Comparison of ENCODE assay signal across 1 cellular context in genomic region chr2:181399046-181399445, GRCh38.
TF ChIP-seq lines count a peak whose summit lies in the region.

No MANE protein-coding gene starts in this region.

TF ChIP-seq in SK-N-SH, 30 proteins besides CTCF, POLR2A, EP300 and RAD21:
- TF ChIP-seq REST (IDR thresholded peaks at IDR 0.05; ENCODE audit: low read depth, low read length) (no peak), YY1 (IDR thresholded peaks at IDR 0.05; ENCODE audit: low read depth) (no peak), RXRA (IDR thresholded peaks at IDR 0.05; ENCODE audit: borderline replicate concordance, low read depth) (no peak), MAX (IDR thresholded peaks at IDR 0.05; ENCODE audit: low read depth) (no peak), TAF1 (IDR thresholded peaks at IDR 0.05; ENCODE audit: borderline replicate concordance, low read depth, low read length) (no peak), FOXJ3 (CRISPR knock-in tag; IDR thresholded peaks at IDR 0.05) (no peak), MXI1 (IDR thresholded peaks at IDR 0.05; ENCODE audit: low read depth, low read length) (no peak), GABPA (IDR thresholded peaks at IDR 0.05; ENCODE audit: low read depth) (no peak), ELF1 (IDR thresholded peaks at IDR 0.05) (no peak), USF2 (IDR thresholded peaks at IDR 0.05; ENCODE audit: borderline replicate concordance, low read depth, low read length) (no peak), SIN3A (IDR thresholded peaks at IDR 0.05; ENCODE audit: borderline replicate concordance, low read depth, low read length) (no peak), PBX3 (IDR thresholded peaks at IDR 0.05) (no peak), IRF3 (IDR thresholded peaks at IDR 0.05; ENCODE audit: low read depth, low read length) (no peak), MEF2A (IDR thresholded peaks at IDR 0.05; ENCODE audit: borderline replicate concordance, low read depth) (no peak), TCF12 (IDR thresholded peaks at IDR 0.05) (no peak), POLR2AphosphoS5 (IDR thresholded peaks at IDR 0.05; ENCODE audit: low read depth, low read length) (no peak), EZH2phosphoT487 (IDR thresholded peaks at IDR 0.05; ENCODE audit: borderline replicate concordance, low read depth) (no peak), FOSL2 (IDR thresholded peaks at IDR 0.05; ENCODE audit: borderline replicate concordance, low read depth) (no peak)
